10 cellular contexts compared by ENCODE assay signal in genomic region chr17:4362141-4362540, GRCh38. TPM values are rescaled to one million over a fixed set of nuclear protein-coding genes. Genes with fewer than 3 reads are reported as not detected.
DNase-seq lines count a peak whose midpoint lies in the region; ATAC-seq, FAIRE-seq and TF ChIP-seq lines count a peak whose summit lies in the region.
"Had no signal": no experiment of that assay in that cellular context is flagged by ENCODE, and none has a peak within 500 bp of the region (broad histone marks: within the 10 kb centered on the region; RNA-seq: fewer than 3 reads in every experiment).

No MANE protein-coding gene starts in this region.

- H3K27me3 ChIP-seq in BE2C (no peaks in the 10 kb centered on the region), WERI-Rb-1 (ENCODE audit: insufficient read depth, low read depth, severe bottlenecking) (no peaks in the 10 kb centered on the region), keratinocyte (ENCODE audit: control insufficient read depth, extremely low read depth, insufficient read depth, low read length) (no peaks in the 10 kb centered on the region)

- no peak overlapping the region for H3K27ac ChIP-seq in WERI-Rb-1
- H3K27ac ChIP-seq in keratinocyte (ENCODE audit: control insufficient read depth, insufficient read depth, low read length), result no peak overlapping the region
- H3K27ac ChIP-seq: HL-60 had no signal

- H3K4me2 ChIP-seq in keratinocyte (ENCODE audit: control insufficient read depth, extremely low read depth, insufficient read depth, low read depth, low read length), result peak overlapping the region; percentile 34

- H4K20me1 ChIP-seq in keratinocyte (ENCODE audit: control insufficient read depth, extremely low read depth, insufficient read depth, low read length), result peaks cover 28% of the 10 kb centered on the region

- DNase-seq in BE2C (peak; percentile 6), GM13977 (ENCODE audit: low spot score) (no peak), WERI-Rb-1 (no peak), keratinocyte (ENCODE audit: low read depth, low spot score) (no peak), DMS53 treated with DMSO at 0.1 percent for 48 hours (lab: John Stamatoyannopoulos, UW; ENCODE audit: unreplicated experiment) (no peak)
- no peak for DNase-seq in stimulated activated CD4-positive, alpha-beta T cell treated with anti-CD3 and anti-CD28 coated beads, Interleukin-4, amount 100 ng/mL, for 24 hours
- DNase-seq: activated CD4-positive, alpha-beta T cell treated with anti-CD3 and anti-CD28 coated beads, Interleukin-2, amount 10 ng/mL, durations not matched to agents 7 days and 5 days had no signal

- H3K4me3 ChIP-seq in BE2C (ENCODE audit: low read depth, low read length) (no peak overlapping the region), WERI-Rb-1 (ENCODE audit: low read depth, low read length) (no peak overlapping the region), keratinocyte (ENCODE audit: control insufficient read depth in 2 of 3, extremely low read depth in 1 of 3, insufficient read depth in 2 of 3, low read depth in 1 of 3, low read length in 3 of 3) (no peak overlapping the region)

- in situ Hi-C loops in GM13977 (cut with MboI; ENCODE audit: low pct_unique_long_range_greater_than_20kb, low sequenced_read_pairs, unreplicated experiment), result no loop called here

- no peaks in the 10 kb centered on the region for H3K4me1 ChIP-seq in BE2C
- H3K4me1 ChIP-seq in keratinocyte (ENCODE audit: control insufficient read depth, extremely low read depth, insufficient read depth, low read length), result peaks cover 44% of the 10 kb centered on the region

- peaks cover 5% of the 10 kb centered on the region for H3K36me3 ChIP-seq in BE2C
- H3K36me3 ChIP-seq in WERI-Rb-1, result peaks cover 26% of the 10 kb centered on the region
- peaks cover 1 to 4% of the 10 kb centered on the region in 2 experiments for H3K36me3 ChIP-seq in keratinocyte (ENCODE audit: control insufficient read depth in 2 of 2, extremely low read depth in 1 of 2, insufficient read depth in 2 of 2, low read length in 2 of 2)

- H3K79me2 ChIP-seq in keratinocyte (ENCODE audit: control insufficient read depth, insufficient read depth, low read length), result peaks cover 91% of the 10 kb centered on the region

- H3K9ac ChIP-seq in keratinocyte (ENCODE audit: control insufficient read depth, extremely low read depth, insufficient read depth, low read length), result no peak overlapping the region

- FAIRE-seq in keratinocyte (lab: Jason Lieb, UNC), result peak; percentile 39

- peak; percentile 35 for TF ChIP-seq CTCF in BE2C (IDR thresholded peaks at IDR 0.05; ENCODE audit: low read depth, low read length)
- peak; percentile 25 for TF ChIP-seq CTCF in GM13977 (IDR thresholded peaks at IDR 0.05; ENCODE audit: extremely low read depth, insufficient read depth, missing control alignments)
- TF ChIP-seq CTCF in WERI-Rb-1 (IDR thresholded peaks at IDR 0.05; ENCODE audit: low read depth, low read length), result 0 out of 2 replicates have a peak, but pooled peaks have one; percentile 7
- peak in 2 of 3 experiments; percentile 13 to 41 for TF ChIP-seq CTCF in keratinocyte (optimal IDR thresholded peaks at IDR 0.05 in 1 of 3, IDR thresholded peaks at IDR 0.05 in 1 of 3, conservative IDR thresholded peaks at IDR 0.05 in 1 of 3; ENCODE audit: extremely low read depth in 1 of 3, insufficient read depth in 2 of 3, low read length in 3 of 3)

- dilution Hi-C loops in keratinocyte (cut with MboI; ENCODE audit: extremely low pct_ligation_motif_present, low sequenced_read_pairs), result no loop called here

- ATAC-seq in HG02970 (IDR thresholded peaks at IDR 0.05; ENCODE audit: low FRiP score, unreplicated experiment), result no peak
- ATAC-seq in HG02973 (IDR thresholded peaks at IDR 0.05; ENCODE audit: unreplicated experiment), result no peak

- H2AFZ ChIP-seq in keratinocyte (ENCODE audit: control insufficient read depth, low read length), result no peak overlapping the region

- no peaks in the 10 kb centered on the region for H3K9me1 ChIP-seq in keratinocyte (ENCODE audit: control insufficient read depth, extremely low read depth, insufficient read depth, low read length)

- H3K9me3 ChIP-seq in BE2C (no peaks in the 10 kb centered on the region), WERI-Rb-1 (ENCODE audit: severe bottlenecking) (no peaks in the 10 kb centered on the region), keratinocyte (ENCODE audit: control insufficient read depth, low read depth, low read length) (no peaks in the 10 kb centered on the region)

RNA-seq across cellular contexts. Expression of gene UBE2G1, which starts 4.3 kb away (rescaled TPM):
- 36.5 TPM for polyA plus RNA-seq in BE2C (2012; ENCODE audit: insufficient read depth, insufficient read length, low read depth)
- polyA plus RNA-seq in keratinocyte, result 52.1 to 86.2 TPM (median 60.1 TPM) in 3 replicates
- 36.2 TPM for polyA plus RNA-seq in keratinocyte (2011; ENCODE audit: low read depth)
- polyA plus RNA-seq in keratinocyte (2011; cell fraction: cytosol; rRNA removed), result 53.0 and 109 TPM in 2 replicates
- 56.5 and 67.3 TPM in 2 replicates for polyA plus RNA-seq in keratinocyte (2011; cell fraction: nucleus; rRNA removed)
- polyA plus RNA-seq in keratinocyte (2012; ENCODE audit: low replicate concordance), result 63.6 and 74.0 TPM in 2 replicates
- polyA minus RNA-seq in keratinocyte, result 19.1 to 49.6 TPM (median 30.4 TPM) in 3 replicates
- 77.9 TPM for polyA minus RNA-seq in keratinocyte (2011; cell fraction: cytosol; rRNA and poly(A)+ RNA removed)
- polyA minus RNA-seq in keratinocyte (2011; cell fraction: nucleus; rRNA and poly(A)+ RNA removed), result 51.2 and 60.7 TPM in 2 replicates
